Comparison of ENCODE assay signal across 20 cellular contexts in genomic region chr11:61900251-61900650, GRCh38. TPM values are rescaled to one million over a fixed set of nuclear protein-coding genes. Genes with fewer than 3 reads are reported as not detected.
"Had no signal": no experiment of that assay in that cellular context is flagged by ENCODE, and none has a peak within 500 bp of the region (broad histone marks: within the 10 kb centered on the region; RNA-seq: fewer than 3 reads in every experiment).

No MANE protein-coding gene starts in this region.

- H3K27me3 Mint-ChIP-seq: natural killer cell treated with Interleukin-12 subunit alpha and Interleukin-12 subunit beta and Interleukin-15 and Interleukin-18, amount 100 ng/mL, for 72 hours had no signal

- H3K27me3 ChIP-seq: dorsolateral prefrontal cortex, heart left ventricle, stomach had no signal

- FAIRE-seq: frontal cortex, urothelium cell line had no signal

- H3K9me3 Mint-ChIP-seq: mesothelial cell of epicardium; natural killer cell treated with Interleukin-12 subunit alpha and Interleukin-12 subunit beta and Interleukin-15 and Interleukin-18, amount 100 ng/mL, for 72 hours had no signal

- H3K4me3 ChIP-seq: coronary artery, dorsolateral prefrontal cortex, heart left ventricle, spleen, stomach, thoracic aorta had no signal

- H3K27ac Mint-ChIP-seq: mesothelial cell of epicardium had no signal

- DNase-seq: dorsolateral prefrontal cortex; effector CD8-positive, alpha-beta T cell; heart left ventricle; hippocampal formation; left colon; spleen; stimulated activated CD4-positive, alpha-beta T cell treated with anti-CD3 and anti-CD28 coated beads, Interleukin-15, amount 100 ng/mL, for 24 hours; stimulated activated CD4-positive, alpha-beta T cell treated with anti-CD3 and anti-CD28 coated beads, Interleukin-1b, Interleukin-23, amount 100 ng/mL, for 48 hours; stimulated activated CD4-positive, alpha-beta T cell treated with anti-CD3 and anti-CD28 coated beads, Interleukin-4, amount 100 ng/mL, for 24 hours; stimulated activated naive CD4-positive, alpha-beta T cell; stomach; substantia nigra; trophoblast cell had no signal

- H3K4me3 Mint-ChIP-seq: mesothelial cell of epicardium; natural killer cell treated with Interleukin-12 subunit alpha and Interleukin-12 subunit beta and Interleukin-15 and Interleukin-18, amount 100 ng/mL, for 72 hours had no signal

- ATAC-seq: left colon had no signal

- H3K27ac ChIP-seq: thoracic aorta had no signal

- H3K9me3 ChIP-seq: heart left ventricle, spleen, stomach, thoracic aorta had no signal

- H3K36me3 Mint-ChIP-seq: mesothelial cell of epicardium; natural killer cell treated with Interleukin-12 subunit alpha and Interleukin-12 subunit beta and Interleukin-15 and Interleukin-18, amount 100 ng/mL, for 72 hours had no signal

RNA-seq across cellular contexts. Expression of gene RAB3IL1, which starts 17.1 kb away (rescaled TPM):
- total RNA-seq: natural killer cell treated with Interleukin-12 subunit alpha and Interleukin-12 subunit beta and Interleukin-15 and Interleukin-18, amount 100 ng/mL, for 72 hours had no signal

RNA-seq across cellular contexts. Expression of gene BEST1, which starts 49.9 kb away (rescaled TPM):
- total RNA-seq: glomerular endothelial cell had no signal
